10 cellular contexts compared by ENCODE assay signal in genomic region chr18:59141294-59142068, GRCh38. TPM values are rescaled to one million over a fixed set of nuclear protein-coding genes. Genes with fewer than 3 reads are reported as not detected.
DNase-seq lines count a peak whose midpoint lies in the region; ATAC-seq and TF ChIP-seq lines count a peak whose summit lies in the region.
"Had no signal": no experiment of that assay in that cellular context is flagged by ENCODE, and none has a peak within 500 bp of the region (broad histone marks: within the 10 kb centered on the region; RNA-seq: fewer than 3 reads in every experiment).

No MANE protein-coding gene starts in this region.

- no peaks in the 10 kb centered on the region for H3K27me3 Mint-ChIP-seq in activated naive CD4-positive, alpha-beta T cell treated with anti-CD3 and anti-CD28 coated beads for 36 hours (ENCODE audit: low read depth)
- peaks cover 8% of the 10 kb centered on the region for H3K27me3 Mint-ChIP-seq in endodermal cell (ENCODE audit: insufficient read depth)

- intact Hi-C loops in activated naive CD4-positive, alpha-beta T cell treated with anti-CD3 and anti-CD28 coated beads for 36 hours (cut with micrococcal nuclease) = loop anchor here (1.0 to 5.0 kb wide), 6 partner anchors 201 to 1509 kb away; no protein-coding TSS in a partner anchor

- no peaks in the 10 kb centered on the region for H3K4me1 ChIP-seq in endodermal cell (ENCODE audit: control insufficient read depth, insufficient read depth, low read length)

- peak overlapping the region; percentile 54 for H3K27ac Mint-ChIP-seq in activated naive CD4-positive, alpha-beta T cell treated with anti-CD3 and anti-CD28 coated beads for 36 hours
- no peak overlapping the region for H3K27ac Mint-ChIP-seq in endodermal cell

- H3K9me3 ChIP-seq in endodermal cell (ENCODE audit: control insufficient read depth, low read length) = no peaks in the 10 kb centered on the region

- H3K9ac ChIP-seq in endodermal cell (ENCODE audit: extremely low read depth, low read length, poor library complexity, severe bottlenecking) = no peak overlapping the region

- no peak overlapping the region for H3K27ac ChIP-seq in endodermal cell (ENCODE audit: low read depth, low read length)
- H3K27ac ChIP-seq in substantia nigra (ENCODE audit: low read depth, low read length, poor library complexity, severe bottlenecking) = peak overlapping the region; percentile 91

- peaks cover 55% of the 10 kb centered on the region for H3K4me1 Mint-ChIP-seq in activated naive CD4-positive, alpha-beta T cell treated with anti-CD3 and anti-CD28 coated beads for 36 hours (ENCODE audit: low read depth)
- peaks cover 8% of the 10 kb centered on the region for H3K4me1 Mint-ChIP-seq in endodermal cell

- H3K36me3 Mint-ChIP-seq in activated naive CD4-positive, alpha-beta T cell treated with anti-CD3 and anti-CD28 coated beads for 36 hours (ENCODE audit: low read depth) = peaks cover under 1% of the 10 kb centered on the region
- no peaks in the 10 kb centered on the region for H3K36me3 Mint-ChIP-seq in endodermal cell (ENCODE audit: low read depth)

- H3K4me3 ChIP-seq in endodermal cell (ENCODE audit: low read length) = peak overlapping the region; percentile 92

- H3K9me3 Mint-ChIP-seq in activated naive CD4-positive, alpha-beta T cell treated with anti-CD3 and anti-CD28 coated beads for 36 hours = no peaks in the 10 kb centered on the region
- no peaks in the 10 kb centered on the region for H3K9me3 Mint-ChIP-seq in endodermal cell

- H3K27me3 ChIP-seq in endodermal cell (ENCODE audit: control insufficient read depth, insufficient read depth, low read length, poor library complexity, severe bottlenecking) = peaks cover 14% of the 10 kb centered on the region

- WGBS in endodermal cell (ENCODE audit: insufficient coverage in 1 of 2, insufficient read length in 1 of 2), 2 experiments = 86 to 88% methylated on average over 1 of the region's 1 CpG

- H3K36me3 ChIP-seq in endodermal cell (ENCODE audit: control insufficient read depth, insufficient read depth, low read length) = no peaks in the 10 kb centered on the region

- peak overlapping the region; percentile 90 for H3K4me3 Mint-ChIP-seq in activated naive CD4-positive, alpha-beta T cell treated with anti-CD3 and anti-CD28 coated beads for 36 hours
- H3K4me3 Mint-ChIP-seq in endodermal cell = peak overlapping the region; percentile 84

- ATAC-seq in HG03159 (IDR thresholded peaks at IDR 0.05; ENCODE audit: unreplicated experiment) (no peak), HG02588 (IDR thresholded peaks at IDR 0.05; ENCODE audit: unreplicated experiment) (no peak), GM21526 (IDR thresholded peaks at IDR 0.05; ENCODE audit: low FRiP score, unreplicated experiment) (no peak)

- no peak for TF ChIP-seq CTCF in endodermal cell (conservative IDR thresholded peaks at IDR 0.05)

- DNase-seq in activated naive CD4-positive, alpha-beta T cell treated with anti-CD3 and anti-CD28 coated beads for 36 hours = no peak
- DNase-seq in activated naive CD4-positive, alpha-beta T cell treated with anti-CD3 and anti-CD28 coated beads, Interleukin-2, amount 50 U/mL, for 16 hours = no peak
- DNase-seq in NCI-H748 treated with DMSO at 0.1 percent for 48 hours (lab: John Stamatoyannopoulos, UW) (peak; percentile 90), endodermal cell (no peak), substantia nigra (lab: John Stamatoyannopoulos, UW) (peak in 30 of 49 donors; percentile 1 to 76 (median 14))
- DNase-seq: foreskin fibroblast, MV-4-11 had no signal

- CTCF ChIA-PET in activated naive CD4-positive, alpha-beta T cell treated with anti-CD3 and anti-CD28 coated beads for 36 hours (lab: Charles Lee) = interaction anchor here (0.7 to 1.5 kb wide), 4 partner anchors 57 to 129 kb away, joined by 3 read pairs; no protein-coding TSS in a partner anchor

RNA-seq across cellular contexts. Expression of gene SEC11C, which starts 1.8 kb away (rescaled TPM):
- total RNA-seq in activated naive CD4-positive, alpha-beta T cell treated with anti-CD3 and anti-CD28 coated beads for 36 hours = 10 to 100 TPM; 45.0 to 46.7 TPM
- 10 to 100 TPM; 38.7 to 39.9 TPM for total RNA-seq in endodermal cell
- polyA plus RNA-seq in endodermal cell (2013, experiment 1 of 2) = 34.6 TPM
- 36.9 TPM for polyA plus RNA-seq in endodermal cell (2013, experiment 2 of 2)

Comparison
In these comparisons a context has a peak if more than half of its experiments do, and no peak if none do; other contexts are left out.
1. DNase-seq: peak in NCI-H748 treated with DMSO at 0.1 percent for 48 hours (single experiment) and substantia nigra (30 of 49); none in activated naive CD4-positive, alpha-beta T cell treated with anti-CD3 and anti-CD28 coated beads for 36 hours (single experiment), activated naive CD4-positive, alpha-beta T cell treated with anti-CD3 and anti-CD28 coated beads, Interleukin-2, amount 50 U/mL, for 16 hours (single experiment) and endodermal cell (single experiment).